ENCODE assay signal across 9 cellular contexts in the genomic region with DNA sequence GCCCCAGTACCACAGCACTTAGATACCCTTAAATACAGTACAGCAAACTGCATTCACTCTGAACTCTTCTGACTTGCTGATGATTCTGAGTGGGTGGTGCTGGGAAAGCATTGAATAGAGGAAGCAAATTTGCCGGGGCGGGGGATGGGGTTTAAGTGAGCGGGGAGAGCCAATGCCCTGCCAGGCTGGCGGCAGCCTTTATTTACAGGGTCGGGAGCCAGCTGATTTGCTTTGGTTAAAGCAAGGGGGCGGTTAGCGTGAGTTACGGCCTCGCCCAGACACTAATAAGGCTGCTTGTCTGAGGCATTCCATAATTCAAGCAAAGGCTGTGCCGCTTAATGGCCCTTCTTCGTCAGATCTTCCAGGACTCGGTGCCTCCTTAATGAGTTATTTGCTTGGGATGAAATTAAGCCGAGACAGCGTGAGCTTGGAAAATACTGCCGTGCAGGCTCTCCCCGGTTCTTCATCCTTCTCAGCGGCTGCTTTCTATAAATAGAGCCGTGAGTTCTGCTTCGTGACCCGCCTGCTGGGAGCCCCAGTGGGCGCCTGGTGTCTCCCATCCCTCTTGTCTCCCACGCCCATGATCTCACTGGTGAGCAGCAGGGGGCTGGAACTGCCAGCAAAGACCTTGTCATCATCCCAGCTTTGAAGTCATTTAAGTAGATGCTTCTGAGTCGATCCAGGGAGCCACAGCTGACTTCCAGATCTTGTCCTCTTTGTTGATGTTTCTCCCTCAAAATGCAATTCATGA. TPM values are rescaled to one million over a fixed set of nuclear protein-coding genes. Genes with fewer than 3 reads are reported as not detected.
DNase-seq lines count a peak whose midpoint lies in the region; ATAC-seq lines count a peak whose summit lies in the region.
"Had no signal": no experiment of that assay in that cellular context is flagged by ENCODE, and none has a peak within 500 bp of the region (broad histone marks: within the 10 kb centered on the region; RNA-seq: fewer than 3 reads in every experiment).

No MANE protein-coding gene starts in this region.

- H3K9me3 ChIP-seq in mononuclear cell (ENCODE audit: low read depth, low read length) = no peaks in the 10 kb centered on the region
- H3K9me3 ChIP-seq in thymus (ENCODE audit: control insufficient read depth) = no peaks in the 10 kb centered on the region

- ATAC-seq in GM21381 (IDR thresholded peaks at IDR 0.05; ENCODE audit: unreplicated experiment) = no peak
- ATAC-seq in HG02759 (IDR thresholded peaks at IDR 0.05; ENCODE audit: unreplicated experiment) = no peak
- no peak for ATAC-seq in HG03342 (IDR thresholded peaks at IDR 0.05; ENCODE audit: unreplicated experiment)

- 9% methylated on average over 23 of the region's 23 CpGs for WGBS in thymus

- H3K27me3 ChIP-seq in mononuclear cell (ENCODE audit: insufficient read depth, low read length) (no peaks in the 10 kb centered on the region), thymus (ENCODE audit: control insufficient read depth, insufficient read depth) (no peaks in the 10 kb centered on the region)

- H3K36me3 ChIP-seq in thymus (ENCODE audit: control insufficient read depth, insufficient read depth) = no peaks in the 10 kb centered on the region

- DNase-seq in GM04504 (ENCODE audit: low read depth) (peak; percentile 27), NCI-H2227 treated with DMSO at 0.1 percent for 48 hours (lab: John Stamatoyannopoulos, UW) (peak; percentile 88), dermis blood vessel endothelial cell (peak; percentile 6)

- H3K27ac ChIP-seq in thymus (ENCODE audit: low read depth) = peak overlapping the region; percentile 31
- H3K27ac ChIP-seq: KMS-11 had no signal

- peaks cover 10% of the 10 kb centered on the region for H3K4me1 ChIP-seq in mononuclear cell (ENCODE audit: insufficient read depth, low read length)
- H3K4me1 ChIP-seq in thymus (ENCODE audit: control insufficient read depth, insufficient read depth, low read length) = peaks cover 5% of the 10 kb centered on the region

- H3K4me3 ChIP-seq in mononuclear cell (ENCODE audit: low read length) = peak overlapping the region; percentile 21
- H3K4me3 ChIP-seq in thymus (ENCODE audit: low read length) = peak overlapping the region; percentile 39

RNA-seq across cellular contexts. Expression of gene SPSB4, which starts 25.8 kb away (rescaled TPM):
- total RNA-seq in dermis blood vessel endothelial cell (0.05 TPM in 1 of 2 replicates, not detected in the other), mononuclear cell (not detected)
- polyA plus RNA-seq in thymus = 0.30 TPM

Comparison
In these comparisons a context has a peak if more than half of its experiments do, and no peak if none do; other contexts are left out.
1. DNase-seq: peak in every context shown above with its lines; median percentile 88 in NCI-H2227 treated with DMSO at 0.1 percent for 48 hours; 27 in GM04504; 6 in dermis blood vessel endothelial cell.